ENCODE assay signal across 8 cellular contexts in the genomic region with DNA sequence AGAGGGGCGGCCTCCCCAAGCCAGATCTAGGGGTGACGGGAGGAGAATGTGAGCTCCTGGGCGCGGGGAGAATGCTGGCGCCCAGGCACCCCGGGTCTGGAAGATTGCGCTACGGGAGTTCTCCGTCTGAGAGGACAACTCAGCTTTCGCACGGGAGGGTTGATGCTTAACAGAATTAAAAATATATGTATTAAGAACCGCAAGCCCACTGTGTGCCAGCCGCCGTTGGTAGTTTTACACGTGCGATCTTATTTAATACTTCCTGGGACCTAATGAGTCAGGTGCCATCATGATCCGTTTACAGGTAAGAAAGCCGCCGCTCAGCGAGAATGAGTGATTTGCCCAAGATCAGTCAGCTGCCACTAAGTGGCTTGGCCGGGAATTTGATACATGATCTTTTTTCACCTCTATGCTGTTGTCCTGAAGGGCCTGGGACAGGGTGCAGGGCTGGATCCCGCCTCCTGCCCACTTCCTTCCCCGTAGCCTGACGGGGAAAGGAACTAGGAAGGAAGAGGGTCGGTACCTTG. TPM values are rescaled to one million over a fixed set of nuclear protein-coding genes. Genes with fewer than 3 reads are reported as not detected.
DNase-seq lines count a peak whose midpoint lies in the region; ATAC-seq and TF ChIP-seq lines count a peak whose summit lies in the region.
"Had no signal": no experiment of that assay in that cellular context is flagged by ENCODE, and none has a peak within 500 bp of the region (broad histone marks: within the 10 kb centered on the region; RNA-seq: fewer than 3 reads in every experiment).

No MANE protein-coding gene starts in this region.

- no peaks in the 10 kb centered on the region for H3K36me3 ChIP-seq in H7 (replicated peaks; ENCODE audit: control insufficient read depth, insufficient read depth, low read length)
- H3K36me3 ChIP-seq in NT2/D1 (ENCODE audit: insufficient read depth, insufficient read length, low read length), result no peaks in the 10 kb centered on the region

- no peak overlapping the region for H3K27ac Mint-ChIP-seq in glutamatergic neuron (ENCODE audit: unreplicated experiment)
- no peak overlapping the region for H3K27ac Mint-ChIP-seq in stimulated activated memory B cell treated with anti-CD40 and anti-IgM and Interleukin-4, amounts not matched to agents 10 μg/mL and 1 μg/mL and 100 μg/mL, for 72 hours

- TF ChIP-seq CTCF in glutamatergic neuron (IDR thresholded peaks at IDR 0.05; ENCODE audit: partially characterized antibody, unreplicated experiment) (no peak), retinal pigment epithelial cell (conservative IDR thresholded peaks at IDR 0.05; ENCODE audit: low read depth, low read length) (no peak)

- peaks cover 6% of the 10 kb centered on the region; the same call in 1 of the 2 replicates for H3K9me3 ChIP-seq in NT2/D1 (ENCODE audit: insufficient read depth, low read length)

- H3K27me3 Mint-ChIP-seq in glutamatergic neuron (ENCODE audit: unreplicated experiment), result peaks cover 3% of the 10 kb centered on the region
- H3K27me3 Mint-ChIP-seq in stimulated activated memory B cell treated with anti-CD40 and anti-IgM and Interleukin-4, amounts not matched to agents 10 μg/mL and 1 μg/mL and 100 μg/mL, for 72 hours, result peaks cover 50% of the 10 kb centered on the region

- H3K4me1 ChIP-seq in NT2/D1 (ENCODE audit: insufficient read depth, insufficient read length), result no peaks in the 10 kb centered on the region

- no peak for ATAC-seq in HG02623 (IDR thresholded peaks at IDR 0.05; ENCODE audit: unreplicated experiment)
- ATAC-seq in stimulated activated memory B cell treated with anti-CD40 and anti-IgM and Interleukin-4, amounts not matched to agents 10 μg/mL and 1 μg/mL and 100 μg/mL, for 72 hours, result no peak

- DNase-seq in H7 (peak; percentile 48), NT2/D1 (ENCODE audit: low read depth, low spot score) (no peak), glutamatergic neuron (no peak), retinal pigment epithelial cell (ENCODE audit: low read depth) (no peak), epidermal melanocyte (ENCODE audit: insufficient read length, low spot score) (no peak)
- DNase-seq: amniotic stem cell had no signal

- peak overlapping the region; percentile 81 for H3K9ac ChIP-seq in NT2/D1 (ENCODE audit: insufficient read length, low read depth)

- H3K27me3 ChIP-seq in H7 (ENCODE audit: control insufficient read depth, insufficient read depth, low read length) (peaks cover 35% of the 10 kb centered on the region), NT2/D1 (ENCODE audit: insufficient read depth, insufficient read length) (peaks cover 38% of the 10 kb centered on the region)

- peak overlapping the region; percentile 71 for H3K4me3 ChIP-seq in H7 (ENCODE audit: insufficient read depth, low read depth, low read length)
- peak overlapping the region; percentile 83 for H3K4me3 ChIP-seq in NT2/D1 (ENCODE audit: insufficient read length, low read depth)
- H3K4me3 ChIP-seq in retinal pigment epithelial cell (ENCODE audit: low read length), result peak overlapping the region; percentile 62

- peak overlapping the region; percentile 86 for H3K4me3 Mint-ChIP-seq in glutamatergic neuron (ENCODE audit: unreplicated experiment)
- H3K4me3 Mint-ChIP-seq in stimulated activated memory B cell treated with anti-CD40 and anti-IgM and Interleukin-4, amounts not matched to agents 10 μg/mL and 1 μg/mL and 100 μg/mL, for 72 hours, result no peak overlapping the region

- H3K36me3 Mint-ChIP-seq in glutamatergic neuron (ENCODE audit: unreplicated experiment), result no peaks in the 10 kb centered on the region
- no peaks in the 10 kb centered on the region for H3K36me3 Mint-ChIP-seq in stimulated activated memory B cell treated with anti-CD40 and anti-IgM and Interleukin-4, amounts not matched to agents 10 μg/mL and 1 μg/mL and 100 μg/mL, for 72 hours

- H3K9me3 Mint-ChIP-seq in glutamatergic neuron (ENCODE audit: unreplicated experiment), result peaks cover 3% of the 10 kb centered on the region
- H3K9me3 Mint-ChIP-seq in stimulated activated memory B cell treated with anti-CD40 and anti-IgM and Interleukin-4, amounts not matched to agents 10 μg/mL and 1 μg/mL and 100 μg/mL, for 72 hours, result no peaks in the 10 kb centered on the region

- peaks cover 17% of the 10 kb centered on the region for H3K4me1 Mint-ChIP-seq in glutamatergic neuron (ENCODE audit: low read depth, unreplicated experiment)
- H3K4me1 Mint-ChIP-seq in stimulated activated memory B cell treated with anti-CD40 and anti-IgM and Interleukin-4, amounts not matched to agents 10 μg/mL and 1 μg/mL and 100 μg/mL, for 72 hours, result peaks cover 11% of the 10 kb centered on the region

RNA-seq across cellular contexts. Expression of gene VAT1L, which starts 0.8 kb away (rescaled TPM):
- total RNA-seq in H7 (2014; rRNA removed; shearing (Covaris generic)), result 18.6 and 19.5 TPM in 2 replicates
- total RNA-seq in glutamatergic neuron (ENCODE audit: unreplicated experiment), result 17.9 TPM
